In the genomic region with DNA sequence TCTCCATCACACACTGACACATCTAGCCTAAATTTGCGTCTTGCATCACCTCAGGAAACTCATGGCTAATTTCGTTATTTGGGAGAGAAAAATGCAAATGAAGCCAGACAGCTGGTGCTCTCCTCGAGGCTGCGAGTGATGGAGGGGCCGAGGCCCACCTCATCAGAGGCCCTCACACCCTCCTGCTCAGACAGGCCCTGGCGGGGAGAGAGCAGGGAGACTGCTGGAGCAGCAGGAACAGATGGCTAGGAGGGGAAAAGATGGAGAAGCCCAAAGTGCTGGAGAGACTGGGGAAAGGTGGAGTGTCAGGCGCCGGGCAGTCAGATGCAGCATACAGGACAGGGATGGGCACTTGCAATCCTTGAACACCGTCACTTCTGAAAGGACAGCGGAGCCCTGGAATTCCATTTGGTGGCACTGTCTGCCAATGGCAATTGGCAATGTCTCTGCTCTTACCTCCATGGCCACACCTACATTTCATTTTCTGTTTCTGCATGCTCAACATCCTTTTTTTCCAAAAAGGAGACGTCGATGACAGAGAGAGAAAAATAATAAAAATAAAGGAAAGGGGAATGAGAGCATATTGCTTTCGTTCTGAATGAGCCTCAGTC, we compare ENCODE assay signal across 18 cellular contexts.
"Had no signal": no experiment of that assay in that cellular context is flagged by ENCODE, and none has a peak within 500 bp of the region (broad histone marks: within the 10 kb centered on the region; RNA-seq: fewer than 3 reads in every experiment).

No MANE protein-coding gene starts in this region.

- H3K27ac ChIP-seq: cardiac muscle cell, epithelial cell of prostate, gastrocnemius medialis, left ventricle myocardium inferior, sigmoid colon, VCaP had no signal

- DNase-seq: activated CD4-positive, alpha-beta T cell treated with anti-CD3 and anti-CD28 coated beads for 36 hours; activated CD8-positive, alpha-beta memory T cell treated with anti-CD3 and anti-CD28 coated beads, Interleukin-2, amount 50 U/mL, for 48 hours; activated CD8-positive, alpha-beta T cell treated with anti-CD3 and anti-CD28 coated beads, Interleukin-2, amount 10 ng/mL, durations not matched to agents 7 days and 5 days; activated naive CD8-positive, alpha-beta T cell treated with anti-CD3 and anti-CD28 coated beads, Interleukin-2, amount 50 U/mL, for 24 hours; cortex of kidney; effector CD8-positive, alpha-beta T cell; gastrocnemius medialis; left ventricle myocardium inferior; sigmoid colon; stimulated activated CD4-positive, alpha-beta T cell treated with anti-CD3 and anti-CD28 coated beads, Interleukin-2, amount 100 ng/mL, for 48 hours; stimulated activated naive CD4-positive, alpha-beta T cell treated with Interleukin-2 at 50 U/mL for 16 hours; T1000; trophoblast cell had no signal

- H3K4me1 ChIP-seq: gastrocnemius medialis, left ventricle myocardium inferior, sigmoid colon had no signal

- H3K36me3 ChIP-seq: cardiac muscle cell, gastrocnemius medialis, left ventricle myocardium inferior, sigmoid colon had no signal

- FAIRE-seq: astrocyte, keratinocyte had no signal

- H3K27me3 ChIP-seq: cardiac muscle cell, gastrocnemius medialis, sigmoid colon had no signal

- H3K4me3 ChIP-seq: cardiac muscle cell, gastrocnemius medialis, left ventricle myocardium inferior, sigmoid colon had no signal

- H3K9me3 ChIP-seq: gastrocnemius medialis, left ventricle myocardium inferior, sigmoid colon had no signal
